ENCODE assay signal across 21 cellular contexts in the genomic region with DNA sequence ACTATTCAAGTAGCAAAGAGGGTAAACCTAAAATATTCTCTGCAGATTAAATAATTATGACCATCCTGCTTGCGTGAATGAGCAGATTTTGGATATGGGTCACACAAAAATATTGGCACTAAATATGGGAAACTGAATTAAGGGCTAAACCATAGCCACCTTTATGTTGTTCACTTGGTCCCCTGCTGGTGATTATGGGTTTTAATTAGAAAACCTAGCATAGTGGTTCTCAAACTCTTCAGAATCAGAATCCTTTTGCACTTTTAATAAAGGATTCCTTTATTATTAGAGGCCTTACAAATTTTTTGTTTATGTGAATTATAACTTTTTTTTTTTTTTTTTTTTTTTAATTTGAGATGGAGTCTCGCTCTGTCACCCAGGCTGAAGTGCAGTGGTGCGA. TPM values are rescaled to one million over a fixed set of nuclear protein-coding genes. Genes with fewer than 3 reads are reported as not detected.
DNase-seq lines count a peak whose midpoint lies in the region; TF ChIP-seq lines count a peak whose summit lies in the region.
"Had no signal": no experiment of that assay in that cellular context is flagged by ENCODE, and none has a peak within 500 bp of the region (broad histone marks: within the 10 kb centered on the region; RNA-seq: fewer than 3 reads in every experiment).

No MANE protein-coding gene starts in this region.

- no peaks in the 10 kb centered on the region for H3K79me1 ChIP-seq in H9 (ENCODE audit: insufficient read depth, low read depth, low read length, poor library complexity, severe bottlenecking)

- H3T11ph ChIP-seq in H9 (ENCODE audit: low read length) = no peak overlapping the region

- no peaks in the 10 kb centered on the region for H3K79me2 ChIP-seq in H9 (ENCODE audit: insufficient read depth, low read length)

- H3K18ac ChIP-seq in H9 (ENCODE audit: insufficient read length, low read depth, low read length) = no peak overlapping the region

- no peak overlapping the region for H3K9ac ChIP-seq in H9 (ENCODE audit: extremely low read depth, insufficient read length, low read length)

- no peak overlapping the region for H4K91ac ChIP-seq in H9 (ENCODE audit: insufficient read length, low read depth, low read length)

- no peak overlapping the region for H2BK15ac ChIP-seq in H9 (ENCODE audit: low read depth, low read length)

- H3K23ac ChIP-seq in H9 (ENCODE audit: insufficient read length, low read depth, low read length) = no peak overlapping the region

- no peak overlapping the region for H3K4me3 Mint-ChIP-seq in H9
- H3K4me3 Mint-ChIP-seq: CD4-positive, CD25-positive, alpha-beta regulatory T cell had no signal

- peaks cover 0 to 3% of the 10 kb centered on the region in 2 experiments; a peak in 2 of 4 replicates for H3K4me1 Mint-ChIP-seq in H9
- H3K4me1 Mint-ChIP-seq: CD4-positive, CD25-positive, alpha-beta regulatory T cell had no signal

- no peaks in the 10 kb centered on the region for H3K27me3 Mint-ChIP-seq in H9 (ENCODE audit: low read depth)
- H3K27me3 Mint-ChIP-seq: CD4-positive, CD25-positive, alpha-beta regulatory T cell had no signal

- no peak overlapping the region for H4K8ac ChIP-seq in H9 (replicated peaks; ENCODE audit: insufficient read length, low read depth, low read length)

- no CpG with 5 or more reads among the region's 3 CpGs for WGBS in H9 (ENCODE audit: extremely low coverage, insufficient read length, low lambda C conversion rate)

- H4K20me1 ChIP-seq in H9 (ENCODE audit: control insufficient read depth, insufficient read depth, insufficient read length) = no peaks in the 10 kb centered on the region

- H3K14ac ChIP-seq in H9 (ENCODE audit: insufficient read depth, low read length) = no peak overlapping the region

- no peaks in the 10 kb centered on the region for H3K9me3 Mint-ChIP-seq in H9

- no peak overlapping the region for H4K5ac ChIP-seq in H9 (ENCODE audit: insufficient read length, low read depth, low read length)

- no peak overlapping the region for H3K56ac ChIP-seq in H9 (ENCODE audit: insufficient read length, low read depth, low read length)

- DNase-seq in DMS53 (lab: John Stamatoyannopoulos, UW) = peak; percentile 6
- DNase-seq in DMS53 treated with DMSO at 0.1 percent for 48 hours (lab: John Stamatoyannopoulos, UW; ENCODE audit: unreplicated experiment) = no peak
- no peak for DNase-seq in H9
- no peak for DNase-seq in fibroblast of villous mesenchyme (ENCODE audit: low read depth)
- no peak for DNase-seq in substantia nigra (lab: John Stamatoyannopoulos, UW)
- no peak for DNase-seq in GM19240 (ENCODE audit: insufficient read length, low spot score)
- no peak for DNase-seq in breast epithelium (ENCODE audit: low spot score in 2 of 2)
- DNase-seq in mesenteric fat pad (ENCODE audit: low spot score) = no peak
- DNase-seq: 8988T; CD4-positive, CD25-positive, alpha-beta regulatory T cell; DMS153; KBM-7; MG63; NCI-H2029; NCI-H446 treated with DMSO at 0.1 percent for 48 hours; NCI-H526; NCI-H82; NK-92 treated with Interleukin-12 subunit alpha and Interleukin-12 subunit beta, amount 100 ng/mL, for 24 hours; SHP77; SW 1271 had no signal

- H3K27me3 ChIP-seq in H9 (ENCODE audit: insufficient read depth, low read length) (no peaks in the 10 kb centered on the region; the same call in 1 of the 2 replicates), breast epithelium (no peaks in the 10 kb centered on the region)
- H3K27me3 ChIP-seq: MG63 had no signal

- H3K9me3 ChIP-seq in H9 (ENCODE audit: control insufficient read depth, low read depth, low read length) = no peaks in the 10 kb centered on the region
- H3K9me3 ChIP-seq in breast epithelium = no peaks in the 10 kb centered on the region
- H3K9me3 ChIP-seq: MG63 had no signal

- no peak overlapping the region for H3K4me2 ChIP-seq in H9 (ENCODE audit: insufficient read depth, insufficient read length, low read length)

- H3K36me3 Mint-ChIP-seq in H9 (ENCODE audit: insufficient read depth in 1 of 3, low read depth in 3 of 3) = peaks cover 2 to 4% (median 2%) of the 10 kb centered on the region in 3 experiments; a peak in 1 of 7 replicates
- H3K36me3 Mint-ChIP-seq: CD4-positive, CD25-positive, alpha-beta regulatory T cell had no signal

- no peak overlapping the region for H2AK5ac ChIP-seq in H9 (ENCODE audit: insufficient read length, low read length)

- no peak overlapping the region for H2BK20ac ChIP-seq in H9 (ENCODE audit: low read depth, low read length, poor library complexity, severe bottlenecking)

- H3K27ac Mint-ChIP-seq in H9 = no peak overlapping the region
- H3K27ac Mint-ChIP-seq: CD4-positive, CD25-positive, alpha-beta regulatory T cell had no signal

- no peak overlapping the region for H2BK120ac ChIP-seq in H9 (ENCODE audit: low read depth, low read length, poor library complexity, severe bottlenecking)

- H3K4ac ChIP-seq in H9 (ENCODE audit: low read depth, low read length) = no peak overlapping the region

- no peaks in the 10 kb centered on the region for H3K36me3 ChIP-seq in breast epithelium
- H3K36me3 ChIP-seq: MG63 had no signal

- TF ChIP-seq CTCF in H9 (conservative IDR thresholded peaks at IDR 0.05) (peak; percentile 40; the same call in 2 of the 3 replicates), fibroblast of villous mesenchyme (IDR thresholded peaks at IDR 0.05; ENCODE audit: insufficient read depth, low read depth, low read length) (peak; percentile 7), breast epithelium (IDR thresholded peaks at IDR 0.05) (no peak)

- TF ChIP-seq POLR2A in breast epithelium (IDR thresholded peaks at IDR 0.05) = no peak

- H3K27ac ChIP-seq in H9 (ENCODE audit: insufficient read length, low read depth, low read length) = no peak overlapping the region
- no peak overlapping the region for H3K27ac ChIP-seq in substantia nigra (ENCODE audit: low read depth, low read length, poor library complexity, severe bottlenecking)
- H3K27ac ChIP-seq in breast epithelium = no peak overlapping the region
- H3K27ac ChIP-seq: RWPE1 had no signal

- intact Hi-C loops in breast epithelium (cut with DNase I; ENCODE audit: low total_unique reads) = no loop called here

- H3K23me2 ChIP-seq in H9 (ENCODE audit: insufficient read length, low read depth, low read length, poor library complexity, severe bottlenecking) = no peaks in the 10 kb centered on the region

- H2AFZ ChIP-seq in H9 (ENCODE audit: low read length) = no peak overlapping the region

- H3K4me3 ChIP-seq in fibroblast of villous mesenchyme (ENCODE audit: low read depth, low read length) (no peak overlapping the region), breast epithelium (no peak overlapping the region)
- H3K4me3 ChIP-seq: MG63 had no signal

- no peak overlapping the region for H2BK5ac ChIP-seq in H9 (ENCODE audit: insufficient read length, low read length)

- H3K4me1 ChIP-seq in H9 (ENCODE audit: insufficient read depth, low read length) (no peaks in the 10 kb centered on the region), breast epithelium (no peaks in the 10 kb centered on the region)

- no peak overlapping the region for H2BK12ac ChIP-seq in H9 (ENCODE audit: insufficient read length, low read depth, low read length)

RNA-seq across cellular contexts. Expression of gene ZNHIT6, which starts 38.5 kb away (rescaled TPM):
- total RNA-seq in H9 (2021) (21.5 and 21.9 TPM in 2 replicates), fibroblast of villous mesenchyme (10.3 and 17.3 TPM in 2 replicates), breast epithelium (10 to 100 TPM; 13.8 to 18.1 (median 15.4) TPM), mesenteric fat pad (15.9 TPM)

Comparison
In these comparisons a context has a peak if more than half of its experiments do, and no peak if none do; other contexts are left out.
1. CTCF ChIP-seq: peak in H9 (single experiment) and fibroblast of villous mesenchyme (single experiment); none in breast epithelium (0 of 3).